12 cellular contexts compared by ENCODE assay signal in genomic region chr7:47852330-47853245, GRCh38.
DNase-seq lines count a peak whose midpoint lies in the region; ATAC-seq and TF ChIP-seq lines count a peak whose summit lies in the region.
"Had no signal": no experiment of that assay in that cellular context is flagged by ENCODE, and none has a peak within 500 bp of the region (broad histone marks: within the 10 kb centered on the region; RNA-seq: fewer than 3 reads in every experiment).

No MANE protein-coding gene starts in this region.

- H3K4me3 ChIP-seq in endodermal cell (ENCODE audit: low read length) (no peak overlapping the region), upper lobe of right lung (no peak overlapping the region)

- ATAC-seq in left ventricle myocardium superior = peak; percentile 38
- no peak for ATAC-seq in Right ventricle myocardium inferior
- peak; percentile 43 for ATAC-seq in upper lobe of right lung
- ATAC-seq in GM19324 (IDR thresholded peaks at IDR 0.05; ENCODE audit: low FRiP score, unreplicated experiment) = no peak
- no peak for ATAC-seq in GM19455 (IDR thresholded peaks at IDR 0.05; ENCODE audit: unreplicated experiment)
- ATAC-seq: T-cell had no signal

- no peaks in the 10 kb centered on the region for H3K4me1 Mint-ChIP-seq in endodermal cell
- H3K4me1 Mint-ChIP-seq: T-cell had no signal

- no peaks in the 10 kb centered on the region for H3K9me3 Mint-ChIP-seq in endodermal cell
- H3K9me3 Mint-ChIP-seq: activated T-helper 2 cell treated with anti-CD3 and anti-CD28 coated beads, Interferon-gamma antibody, Interleukin-2, Interleukin-4, amounts not matched to agents 10 μg/mL and 5 μg/mL and 100 μg/mL, durations not matched to agents 14 hours and 24 hours and 36 hours; T-cell had no signal

- no peak overlapping the region for H3K27ac ChIP-seq in endodermal cell (ENCODE audit: low read depth, low read length)
- no peak overlapping the region for H3K27ac ChIP-seq in upper lobe of right lung

- DNase-seq in left ventricle myocardium superior (no peak), Right ventricle myocardium inferior (ENCODE audit: missing footprints) (no peak), LHCN-M2 (ENCODE audit: low read depth) (peak; percentile 19), endodermal cell (peak; percentile 80), upper lobe of right lung (no peak), glomerular visceral epithelial cell (ENCODE audit: extremely low spot score) (no peak)
- DNase-seq: NCI-H2081, T-cell had no signal

- no peak overlapping the region for H3K27ac Mint-ChIP-seq in endodermal cell
- H3K27ac Mint-ChIP-seq: activated T-helper 2 cell treated with anti-CD3 and anti-CD28 coated beads, Interferon-gamma antibody, Interleukin-2, Interleukin-4, amounts not matched to agents 10 μg/mL and 5 μg/mL and 100 μg/mL, durations not matched to agents 14 hours and 24 hours and 36 hours; T-cell had no signal

- no peak overlapping the region for H3K9ac ChIP-seq in endodermal cell (ENCODE audit: extremely low read depth, low read length, poor library complexity, severe bottlenecking)

- no peaks in the 10 kb centered on the region for H3K27me3 ChIP-seq in endodermal cell (ENCODE audit: control insufficient read depth, insufficient read depth, low read length, poor library complexity, severe bottlenecking)
- H3K27me3 ChIP-seq in upper lobe of right lung = no peaks in the 10 kb centered on the region

- H3K27me3 Mint-ChIP-seq in endodermal cell (ENCODE audit: insufficient read depth) = no peaks in the 10 kb centered on the region
- H3K27me3 Mint-ChIP-seq: T-cell had no signal

- no peak overlapping the region for H3K4me3 Mint-ChIP-seq in endodermal cell
- H3K4me3 Mint-ChIP-seq: T-cell had no signal

- intact Hi-C loops in left ventricle myocardium superior (cut with micrococcal nuclease) = no loop called here
- intact Hi-C loops in Right ventricle myocardium inferior (cut with DNase I) = no loop called here
- intact Hi-C loops in upper lobe of right lung (cut with DNase I) = no loop called here

- no peaks in the 10 kb centered on the region for H3K36me3 Mint-ChIP-seq in endodermal cell (ENCODE audit: low read depth)
- H3K36me3 Mint-ChIP-seq: T-cell had no signal

- H3K36me3 ChIP-seq in endodermal cell (ENCODE audit: control insufficient read depth, insufficient read depth, low read length) (no peaks in the 10 kb centered on the region), upper lobe of right lung (no peaks in the 10 kb centered on the region)

- peak; percentile 75 for TF ChIP-seq CTCF in endodermal cell (conservative IDR thresholded peaks at IDR 0.05)
- no peak for TF ChIP-seq CTCF in upper lobe of right lung (IDR thresholded peaks at IDR 0.05)

- H3K4me1 ChIP-seq in endodermal cell (ENCODE audit: control insufficient read depth, insufficient read depth, low read length) (no peaks in the 10 kb centered on the region), upper lobe of right lung (no peaks in the 10 kb centered on the region)
- H3K4me1 ChIP-seq: Caco-2 had no signal

- H3K9me3 ChIP-seq in endodermal cell (ENCODE audit: control insufficient read depth, low read length) (no peaks in the 10 kb centered on the region), upper lobe of right lung (no peaks in the 10 kb centered on the region)
- H3K9me3 ChIP-seq: Caco-2 had no signal

- WGBS in endodermal cell (ENCODE audit: insufficient coverage in 1 of 2, insufficient read length in 1 of 2), 2 experiments = 60 to 75% methylated on average over 1 to 9 of the region's 9 CpGs

Comparison
In these comparisons a context has a peak if more than half of its experiments do, and no peak if none do; other contexts are left out.
1. ATAC-seq: peak in left ventricle myocardium superior (single experiment) and upper lobe of right lung (single experiment); none in Right ventricle myocardium inferior (single experiment), GM19324 (single experiment) and GM19455 (single experiment).
2. DNase-seq: peak in LHCN-M2 (single experiment) and endodermal cell (single experiment); none in left ventricle myocardium superior (single experiment), Right ventricle myocardium inferior (single experiment), upper lobe of right lung (single experiment) and glomerular visceral epithelial cell (single experiment).